ENCODE assay signal across 11 cellular contexts in the genomic region with DNA sequence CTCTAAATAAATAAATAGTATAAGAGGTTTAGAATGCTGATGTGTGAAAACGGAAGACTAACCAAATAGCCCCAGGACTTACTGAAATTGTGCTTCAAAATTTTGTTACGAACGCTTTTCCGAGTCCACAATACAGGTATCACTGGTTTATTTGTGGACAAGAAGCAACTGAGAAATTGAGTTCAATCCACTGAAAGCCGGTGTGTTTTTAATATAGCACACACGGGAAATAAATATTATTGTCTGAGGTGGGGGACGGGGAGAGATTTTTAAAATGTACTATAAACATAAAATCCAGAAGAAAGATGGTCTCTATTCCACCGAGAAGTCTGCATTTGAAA. TPM values are rescaled to one million over a fixed set of nuclear protein-coding genes. Genes with fewer than 3 reads are reported as not detected.
DNase-seq lines count a peak whose midpoint lies in the region; ATAC-seq and TF ChIP-seq lines count a peak whose summit lies in the region.
"Had no signal": no experiment of that assay in that cellular context is flagged by ENCODE, and none has a peak within 500 bp of the region (broad histone marks: within the 10 kb centered on the region; RNA-seq: fewer than 3 reads in every experiment).

No MANE protein-coding gene starts in this region.

- DNase-seq in Calu3 (no peak), fibroblast of the aortic adventitia (ENCODE audit: low read depth) (no peak), progenitor cell of endocrine pancreas (ENCODE audit: low spot score, unreplicated experiment) (no peak), HuH-7 (ENCODE audit: low spot score) (no peak), posterior vena cava (ENCODE audit: low spot score) (no peak)
- no peak for DNase-seq in stimulated activated naive CD4-positive, alpha-beta T cell treated with Interleukin-2 at 50 U/mL for 16 hours (lab: John Stamatoyannopoulos, UW)
- DNase-seq: activated T-cell treated with anti-CD3 and anti-CD28 coated beads, Interleukin-2, amount 50 U/mL, for 1 hour; mucosa of descending colon had no signal

- H3K9me3 Mint-ChIP-seq in Calu3 (ENCODE audit: low read depth, unreplicated experiment) (no peaks in the 10 kb centered on the region), progenitor cell of endocrine pancreas (ENCODE audit: low read depth) (peaks cover 4% of the 10 kb centered on the region)

- H3K27ac Mint-ChIP-seq in Calu3 (ENCODE audit: unreplicated experiment) (no peak overlapping the region), progenitor cell of endocrine pancreas (peak overlapping the region; percentile 80)

- CTCF ChIA-PET in Calu3 (lab: Charles Lee): no interaction called here

- TF ChIP-seq CTCF in Calu3 (IDR thresholded peaks at IDR 0.05; ENCODE audit: unreplicated experiment) (no peak), fibroblast of the aortic adventitia (IDR thresholded peaks at IDR 0.05; ENCODE audit: insufficient read depth, low read length) (no peak), progenitor cell of endocrine pancreas (IDR thresholded peaks at IDR 0.05; ENCODE audit: unreplicated experiment) (no peak)

- H3K27me3 Mint-ChIP-seq in Calu3 (ENCODE audit: unreplicated experiment) (peaks cover 20% of the 10 kb centered on the region), progenitor cell of endocrine pancreas (peaks cover 44% of the 10 kb centered on the region)

- H3K4me1 Mint-ChIP-seq in Calu3 (ENCODE audit: low read depth, unreplicated experiment): no peaks in the 10 kb centered on the region
- peaks cover 5% of the 10 kb centered on the region for H3K4me1 Mint-ChIP-seq in progenitor cell of endocrine pancreas (ENCODE audit: low read depth)

- peak overlapping the region; percentile 55 for H3K4me3 Mint-ChIP-seq in Calu3 (ENCODE audit: low read depth, unreplicated experiment)
- peak overlapping the region; percentile 76 for H3K4me3 Mint-ChIP-seq in progenitor cell of endocrine pancreas (ENCODE audit: low read depth)

- H3K36me3 Mint-ChIP-seq in Calu3 (ENCODE audit: insufficient read depth, unreplicated experiment): peaks cover 4% of the 10 kb centered on the region
- peaks cover 4% of the 10 kb centered on the region for H3K36me3 Mint-ChIP-seq in progenitor cell of endocrine pancreas (ENCODE audit: insufficient read depth)

- no TSS peak for BruUV-seq in Calu3 (replicated peaks; lab: Mats Ljungman, UMichigan)

- intact Hi-C loops in Calu3 (cut with micrococcal nuclease; ENCODE audit: unreplicated experiment) (no loop called here), posterior vena cava (cut with DNase I) (no loop called here)

- peak overlapping the region; percentile 62 for H3K4me3 ChIP-seq in fibroblast of the aortic adventitia (ENCODE audit: low read depth, low read length)
- H3K4me3 ChIP-seq: mucosa of descending colon had no signal

- ATAC-seq in SK-N-SH treated with all-trans-retinoic acid at 6 μM for 48 hours (peak; percentile 31; the same call in 1 of the 3 replicates), HG02642 (IDR thresholded peaks at IDR 0.05; ENCODE audit: poor library complexity, unreplicated experiment) (no peak)

TF ChIP-seq in SK-N-SH treated with all-trans-retinoic acid at 6 μM for 48 hours, 23 proteins besides CTCF, POLR2A, EP300 and RAD21:
- TF ChIP-seq ZNF8 (CRISPR knock-in tag; IDR thresholded peaks at IDR 0.05) (no peak), ESRRG (CRISPR knock-in tag; IDR thresholded peaks at IDR 0.05) (no peak), ZNF70 (CRISPR knock-in tag; IDR thresholded peaks at IDR 0.05) (no peak), RARB (CRISPR knock-in tag; IDR thresholded peaks at IDR 0.05) (no peak)

RNA-seq across cellular contexts. Expression of a gene that starts 0.6 kb away (rescaled TPM):
- total RNA-seq in Calu3 (2022): 1.0 and 1.2 TPM in 2 replicates
- total RNA-seq in fibroblast of the aortic adventitia (ENCODE audit: low replicate concordance): 0.16 and 0.90 TPM in 2 replicates
- total RNA-seq in progenitor cell of endocrine pancreas: 16.1 and 20.6 TPM in 2 replicates
- total RNA-seq in posterior vena cava: under 1 TPM; 0.51 to 0.57 TPM
- total RNA-seq: T-helper 1 cell treated with Interleukin-12 subunit alpha and Interleukin-12 subunit beta and Interleukin-4 antibody, amounts not matched to agents 30 ng/mL and 1 ng/mL, for 36 hours had no signal
